Comparison of ENCODE assay signal across 13 cellular contexts in genomic region chr4:101135371-101136010, GRCh38.
DNase-seq lines count a peak whose midpoint lies in the region; ATAC-seq, FAIRE-seq and TF ChIP-seq lines count a peak whose summit lies in the region.
"Had no signal": no experiment of that assay in that cellular context is flagged by ENCODE, and none has a peak within 500 bp of the region (broad histone marks: within the 10 kb centered on the region; RNA-seq: fewer than 3 reads in every experiment).

No MANE protein-coding gene starts in this region.

- no peaks in the 10 kb centered on the region for H3K36me3 ChIP-seq in endothelial cell of umbilical vein (ENCODE audit: control insufficient read depth in 2 of 2, extremely low read depth in 1 of 2, insufficient read depth in 2 of 2, low read length in 2 of 2)
- H3K36me3 ChIP-seq: heart right ventricle, neural progenitor cell had no signal

- no peak for FAIRE-seq in endothelial cell of umbilical vein (lab: Jason Lieb, UNC)

- no peaks in the 10 kb centered on the region for H4K20me1 ChIP-seq in endothelial cell of umbilical vein (replicated peaks; ENCODE audit: control insufficient read depth, extremely low read depth, insufficient read depth, low read length)

- no peak for TF ChIP-seq POLR2A in endothelial cell of umbilical vein (IDR thresholded peaks at IDR 0.05; ENCODE audit: low read depth, low read length)

- no peaks in the 10 kb centered on the region for H3K9me3 ChIP-seq in endothelial cell of umbilical vein (replicated peaks; ENCODE audit: control insufficient read depth, insufficient read depth, low read length)

- H3K4me3 ChIP-seq in endothelial cell of umbilical vein (replicated peaks in 1 of 3; ENCODE audit: insufficient read depth in 1 of 3, low read depth in 1 of 3, low read length in 3 of 3), result no peak overlapping the region
- H3K4me3 ChIP-seq: heart right ventricle, neural progenitor cell had no signal

- peak; percentile 68 for ATAC-seq in GM19467 (IDR thresholded peaks at IDR 0.05; ENCODE audit: unreplicated experiment)
- ATAC-seq in HG03442 (IDR thresholded peaks at IDR 0.05; ENCODE audit: unreplicated experiment), result peak; percentile 56
- ATAC-seq in HG03039 (IDR thresholded peaks at IDR 0.05; ENCODE audit: unreplicated experiment), result no peak
- ATAC-seq: heart right ventricle had no signal

- no peaks in the 10 kb centered on the region for H3K4me1 ChIP-seq in endothelial cell of umbilical vein (ENCODE audit: control insufficient read depth, extremely low read depth, insufficient read depth, low read length)

- dilution Hi-C loops in endothelial cell of umbilical vein (cut with MboI; ENCODE audit: extremely low pct_ligation_motif_present, low sequenced_read_pairs), result no loop called here

- H2AFZ ChIP-seq in endothelial cell of umbilical vein (ENCODE audit: low read depth, low read length), result no peak overlapping the region
- H2AFZ ChIP-seq: neural progenitor cell had no signal

- peak overlapping the region; percentile 22 for H3K4me2 ChIP-seq in endothelial cell of umbilical vein (ENCODE audit: insufficient read depth, low read length)
- H3K4me2 ChIP-seq: neural progenitor cell had no signal

- no peak overlapping the region for H3K9ac ChIP-seq in endothelial cell of umbilical vein (replicated peaks; ENCODE audit: extremely low read depth, insufficient read depth, low read length)
- H3K9ac ChIP-seq: neural progenitor cell had no signal

- TF ChIP-seq CTCF in GM10248 (IDR thresholded peaks at IDR 0.05; ENCODE audit: control extremely low read depth, extremely low read depth, low read depth, missing control alignments) (no peak), endothelial cell of umbilical vein (IDR thresholded peaks at IDR 0.05; ENCODE audit: extremely low read depth in 1 of 2, insufficient read depth in 1 of 2, low read depth in 1 of 2, low read length in 2 of 2) (no peak)

- H3K27ac ChIP-seq in endothelial cell of umbilical vein (ENCODE audit: insufficient read depth, low read depth, low read length), result no peak overlapping the region
- H3K27ac ChIP-seq: heart right ventricle, neural progenitor cell, VCaP had no signal

- H3K27me3 ChIP-seq in endothelial cell of umbilical vein (ENCODE audit: control insufficient read depth in 2 of 2, insufficient read depth in 2 of 2, low read length in 2 of 2), result no peaks in the 10 kb centered on the region
- H3K27me3 ChIP-seq: heart right ventricle, neural progenitor cell had no signal

- no peaks in the 10 kb centered on the region for H3K79me2 ChIP-seq in endothelial cell of umbilical vein (ENCODE audit: control insufficient read depth, insufficient read depth, low read length)

- intact Hi-C loops in endothelial cell of umbilical vein (cut with micrococcal nuclease), result no loop called here

- peak; percentile 13 for DNase-seq in GM10248 (ENCODE audit: extremely low spot score)
- DNase-seq in endothelial cell of umbilical vein (ENCODE audit: low read depth, low spot score), result no peak
- DNase-seq in NCI-H146 treated with DMSO at 0.1 percent for 48 hours (lab: John Stamatoyannopoulos, UW; ENCODE audit: unreplicated experiment), result no peak
- DNase-seq in NK-92 (lab: John Stamatoyannopoulos, UW; ENCODE audit: unreplicated experiment), result no peak
- no peak for DNase-seq in T1000 (lab: John Stamatoyannopoulos, UW)
- DNase-seq: GDM1, heart right ventricle, NCI-H2227 treated with DMSO at 0.1 percent for 48 hours had no signal

- BruUV-seq in endothelial cell of umbilical vein (replicated peaks; lab: Mats Ljungman, UMichigan), result no TSS peak

- no peaks in the 10 kb centered on the region for H3K9me1 ChIP-seq in endothelial cell of umbilical vein (replicated peaks; ENCODE audit: control insufficient read depth, extremely low read depth, insufficient read depth, low read length)

- POLR2A ChIA-PET in GM10248 (lab: Yijun Ruan, JAX) (interaction anchor here (0.6 kb wide), 1 partner anchor 544 kb away, joined by 7 read pairs; no protein-coding TSS in a partner anchor), endothelial cell of umbilical vein (lab: Charles Lee) (no interaction called here)

- CTCF ChIA-PET in GM10248 (lab: Yijun Ruan, JAX) (interaction anchor here (0.6 to 1.3 kb wide), 2 partner anchors 11 to 24 kb away, joined by 3 read pairs; no protein-coding TSS in a partner anchor), endothelial cell of umbilical vein (lab: Charles Lee) (interaction anchor here (0.8 to 1.1 kb wide), 2 partner anchors 22 to 32 kb away, joined by 3 read pairs; no protein-coding TSS in a partner anchor)

TF ChIP-seq in endothelial cell of umbilical vein, 7 proteins besides CTCF, POLR2A, EP300 and RAD21:
- TF ChIP-seq EZH2 (IDR thresholded peaks at IDR 0.05; ENCODE audit: borderline replicate concordance, low read depth, low read length, severe bottlenecking), result no peak
- TF ChIP-seq JUN (IDR thresholded peaks at IDR 0.05; ENCODE audit: borderline replicate concordance, insufficient read depth, insufficient read length, low read depth), result no peak
- no peak for TF ChIP-seq GATA2 (IDR thresholded peaks at IDR 0.05; ENCODE audit: insufficient read depth, insufficient read length, low read depth, low read length)
- no peak for TF ChIP-seq MAX (IDR thresholded peaks at IDR 0.05; ENCODE audit: insufficient read depth, insufficient read length)
- TF ChIP-seq MYC (IDR thresholded peaks at IDR 0.05; ENCODE audit: low read depth, low read length), result no peak
- TF ChIP-seq FOS (IDR thresholded peaks at IDR 0.05; ENCODE audit: borderline replicate concordance, insufficient read depth, low read length), result no peak
- no peak for TF ChIP-seq POLR2AphosphoS5 (IDR thresholded peaks at IDR 0.05; ENCODE audit: insufficient read depth, low read depth, low read length)
